In the genomic region with DNA sequence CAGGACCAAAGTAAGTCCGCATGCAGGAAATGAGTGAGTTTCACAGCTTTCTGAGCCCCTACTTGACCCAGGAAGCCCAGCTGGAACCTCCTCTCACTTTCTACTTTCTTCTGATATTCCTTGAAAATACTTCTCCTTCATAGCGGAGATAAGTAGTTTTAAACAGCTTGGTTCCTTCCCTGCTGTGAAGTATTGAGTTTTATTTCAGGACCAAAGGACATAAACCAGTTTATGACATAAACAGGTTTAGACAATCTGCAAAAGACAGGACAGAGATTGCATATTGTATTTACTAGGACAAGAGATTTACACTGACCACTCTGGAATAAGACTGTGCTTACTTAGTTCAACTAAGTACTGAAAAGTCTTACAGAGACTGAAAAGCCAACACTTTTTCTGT, we compare ENCODE assay signal across 1 cellular context.
TF ChIP-seq lines count a peak whose summit lies in the region.

No MANE protein-coding gene starts in this region.

TF ChIP-seq in endothelial cell of umbilical vein, 7 proteins besides CTCF, POLR2A, EP300 and RAD21:
- no peak for TF ChIP-seq POLR2AphosphoS5 (IDR thresholded peaks at IDR 0.05; ENCODE audit: insufficient read depth, low read depth, low read length)
- no peak for TF ChIP-seq MYC (IDR thresholded peaks at IDR 0.05; ENCODE audit: low read depth, low read length)
- no peak for TF ChIP-seq JUN (IDR thresholded peaks at IDR 0.05; ENCODE audit: borderline replicate concordance, insufficient read depth, insufficient read length, low read depth)
- TF ChIP-seq GATA2 (IDR thresholded peaks at IDR 0.05; ENCODE audit: insufficient read depth, insufficient read length, low read depth, low read length), result no peak
- TF ChIP-seq FOS (IDR thresholded peaks at IDR 0.05; ENCODE audit: borderline replicate concordance, insufficient read depth, low read length), result no peak
